2 cellular contexts compared by ENCODE assay signal in genomic region chr11:44759743-44760476, GRCh38.
TF ChIP-seq lines count a peak whose summit lies in the region.

No MANE protein-coding gene starts in this region.

TF ChIP-seq in SK-N-SH treated with all-trans-retinoic acid at 6 μM for 48 hours, 23 proteins besides CTCF, POLR2A, EP300 and RAD21 (continued from another document):
- TF ChIP-seq, protein P1, sequence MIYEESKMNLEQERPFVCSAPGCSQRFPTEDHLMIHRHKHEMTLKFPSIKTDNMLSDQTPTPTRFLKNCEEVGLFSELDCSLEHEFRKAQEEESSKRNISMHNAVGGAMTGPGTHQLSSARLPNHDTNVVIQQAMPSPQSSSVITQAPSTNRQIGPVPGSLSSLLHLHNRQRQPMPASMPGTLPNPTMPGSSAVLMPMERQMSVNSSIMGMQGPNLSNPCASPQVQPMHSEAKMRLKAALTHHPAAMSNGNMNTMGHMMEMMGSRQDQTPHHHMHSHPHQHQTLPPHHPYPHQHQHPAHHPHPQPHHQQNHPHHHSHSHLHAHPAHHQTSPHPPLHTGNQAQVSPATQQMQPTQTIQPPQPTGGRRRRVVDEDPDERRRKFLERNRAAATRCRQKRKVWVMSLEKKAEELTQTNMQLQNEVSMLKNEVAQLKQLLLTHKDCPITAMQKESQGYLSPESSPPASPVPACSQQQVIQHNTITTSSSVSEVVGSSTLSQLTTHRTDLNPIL (CRISPR knock-in tag; IDR thresholded peaks at IDR 0.05; ENCODE audit: low read depth): no peak
- TF ChIP-seq ZNF70 (CRISPR knock-in tag; IDR thresholded peaks at IDR 0.05) (peak; percentile 98), TSHZ2 (CRISPR knock-in tag; IDR thresholded peaks at IDR 0.05) (no peak)
- TF ChIP-seq, protein P2, sequence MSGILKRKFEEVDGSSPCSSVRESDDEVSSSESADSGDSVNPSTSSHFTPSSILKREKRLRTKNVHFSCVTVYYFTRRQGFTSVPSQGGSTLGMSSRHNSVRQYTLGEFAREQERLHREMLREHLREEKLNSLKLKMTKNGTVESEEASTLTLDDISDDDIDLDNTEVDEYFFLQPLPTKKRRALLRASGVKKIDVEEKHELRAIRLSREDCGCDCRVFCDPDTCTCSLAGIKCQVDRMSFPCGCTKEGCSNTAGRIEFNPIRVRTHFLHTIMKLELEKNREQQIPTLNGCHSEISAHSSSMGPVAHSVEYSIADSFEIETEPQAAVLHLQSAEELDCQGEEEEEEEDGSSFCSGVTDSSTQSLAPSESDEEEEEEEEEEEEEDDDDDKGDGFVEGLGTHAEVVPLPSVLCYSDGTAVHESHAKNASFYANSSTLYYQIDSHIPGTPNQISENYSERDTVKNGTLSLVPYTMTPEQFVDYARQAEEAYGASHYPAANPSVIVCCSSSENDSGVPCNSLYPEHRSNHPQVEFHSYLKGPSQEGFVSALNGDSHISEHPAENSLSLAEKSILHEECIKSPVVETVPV (CRISPR knock-in tag; IDR thresholded peaks at IDR 0.05): no peak

TF ChIP-seq in SK-N-SH, 30 proteins besides CTCF, POLR2A, EP300 and RAD21 (continued from another document):
- TF ChIP-seq GABPA (IDR thresholded peaks at IDR 0.05; ENCODE audit: low read depth): no peak
- TF ChIP-seq, protein P3, sequence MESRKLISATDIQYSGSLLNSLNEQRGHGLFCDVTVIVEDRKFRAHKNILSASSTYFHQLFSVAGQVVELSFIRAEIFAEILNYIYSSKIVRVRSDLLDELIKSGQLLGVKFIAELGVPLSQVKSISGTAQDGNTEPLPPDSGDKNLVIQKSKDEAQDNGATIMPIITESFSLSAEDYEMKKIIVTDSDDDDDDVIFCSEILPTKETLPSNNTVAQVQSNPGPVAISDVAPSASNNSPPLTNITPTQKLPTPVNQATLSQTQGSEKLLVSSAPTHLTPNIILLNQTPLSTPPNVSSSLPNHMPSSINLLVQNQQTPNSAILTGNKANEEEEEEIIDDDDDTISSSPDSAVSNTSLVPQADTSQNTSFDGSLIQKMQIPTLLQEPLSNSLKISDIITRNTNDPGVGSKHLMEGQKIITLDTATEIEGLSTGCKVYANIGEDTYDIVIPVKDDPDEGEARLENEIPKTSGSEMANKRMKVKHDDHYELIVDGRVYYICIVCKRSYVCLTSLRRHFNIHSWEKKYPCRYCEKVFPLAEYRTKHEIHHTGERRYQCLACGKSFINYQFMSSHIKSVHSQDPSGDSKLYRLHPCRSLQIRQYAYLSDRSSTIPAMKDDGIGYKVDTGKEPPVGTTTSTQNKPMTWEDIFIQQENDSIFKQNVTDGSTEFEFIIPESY (IDR thresholded peaks at IDR 0.05; ENCODE audit: borderline replicate concordance, low read depth): no peak
- no peak for TF ChIP-seq MXI1 (IDR thresholded peaks at IDR 0.05; ENCODE audit: low read depth, low read length)
- no peak for TF ChIP-seq TEAD4 (IDR thresholded peaks at IDR 0.05; ENCODE audit: borderline replicate concordance, insufficient read depth)
- TF ChIP-seq RXRA (IDR thresholded peaks at IDR 0.05; ENCODE audit: borderline replicate concordance, low read depth): no peak
TF ChIP-seq in SK-N-SH: peak in this region for 0.
